In the genomic region with DNA sequence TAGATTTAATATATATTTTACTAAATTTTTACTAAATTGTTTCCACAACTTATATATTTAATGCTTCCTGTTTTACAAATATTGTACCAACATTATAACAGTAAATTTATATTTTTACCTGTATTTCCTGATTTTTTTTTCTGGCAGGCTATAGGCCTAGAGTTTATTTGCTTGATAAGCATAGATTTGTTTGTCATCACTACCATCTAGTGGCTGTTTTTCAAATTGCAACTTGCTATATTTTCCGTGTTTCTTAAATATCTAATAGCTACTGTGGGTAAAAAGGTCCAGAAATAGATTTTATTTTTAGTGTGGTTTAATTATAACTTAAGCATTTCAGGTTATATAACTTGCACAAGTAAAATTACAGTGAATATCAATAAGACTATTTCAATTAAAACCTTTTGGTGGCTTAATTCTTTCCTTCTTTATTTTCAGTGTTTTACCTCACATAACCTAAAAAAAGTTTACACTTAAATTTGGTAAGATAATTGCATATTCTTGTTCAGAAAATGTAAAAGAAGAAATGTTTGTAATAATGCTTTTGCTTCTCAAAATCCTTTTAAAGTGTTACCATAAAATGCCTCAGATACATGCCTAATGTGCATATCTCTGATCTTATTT, we compare ENCODE assay signal across 8 cellular contexts.
A peak's percentile ranks its signal among the peaks of the same experiment; 100 is the strongest.
DNase-seq lines count a peak whose midpoint lies in the region; ATAC-seq, FAIRE-seq and TF ChIP-seq lines count a peak whose summit lies in the region.

No MANE protein-coding gene starts in this region.

- TF ChIP-seq RAD21 in Ishikawa (IDR thresholded peaks at IDR 0.05; ENCODE audit: low read depth): peak; percentile 77

- H3K9me3 ChIP-seq in RWPE2 (ENCODE audit: severe bottlenecking) (no peaks in the 10 kb centered on the region), parathyroid adenoma (ENCODE audit: control insufficient read depth, low read length) (no peaks in the 10 kb centered on the region)

- no peak overlapping the region for H2AFZ ChIP-seq in parathyroid adenoma

- peak; percentile 66 for DNase-seq in DMS 273 (lab: John Stamatoyannopoulos, UW; ENCODE audit: unreplicated experiment)
- DNase-seq in GM19239 (ENCODE audit: insufficient read length, low spot score): peak; percentile 1
- DNase-seq in RWPE2 (ENCODE audit: low spot score): no peak
- peak; percentile 53 for DNase-seq in fibroblast of gingiva (ENCODE audit: low read depth)
- no peak for DNase-seq in HPDE6-E6E7 (ENCODE audit: extremely low spot score)

- TF ChIP-seq CTCF in RWPE2 (IDR thresholded peaks at IDR 0.05; ENCODE audit: poor library complexity, severe bottlenecking) (peak; percentile 78), parathyroid adenoma (IDR thresholded peaks at IDR 0.05) (peak; percentile 73)

- TF ChIP-seq EP300 in Ishikawa (IDR thresholded peaks at IDR 0.05; ENCODE audit: borderline replicate concordance): no peak

- H3K4me1 ChIP-seq in RWPE2 (ENCODE audit: insufficient read depth, poor library complexity, severe bottlenecking) (no peaks in the 10 kb centered on the region), parathyroid adenoma (no peaks in the 10 kb centered on the region)

- H3K27me3 ChIP-seq in RWPE2 (ENCODE audit: insufficient read depth, poor library complexity, severe bottlenecking): no peaks in the 10 kb centered on the region
- no peaks in the 10 kb centered on the region for H3K27me3 ChIP-seq in parathyroid adenoma (ENCODE audit: control insufficient read depth, insufficient read depth, low read length)

- no peak overlapping the region for H3K4me3 ChIP-seq in RWPE2 (ENCODE audit: severe bottlenecking)
- no peak overlapping the region for H3K4me3 ChIP-seq in parathyroid adenoma (ENCODE audit: low read depth, low read length)

- ATAC-seq in RWPE2 (ENCODE audit: low read depth): 0 out of 3 replicates have a peak, but pooled peaks have one; percentile 23
- no peak for ATAC-seq in HG02642 (IDR thresholded peaks at IDR 0.05; ENCODE audit: poor library complexity, unreplicated experiment)

- no peak overlapping the region for H3K4me2 ChIP-seq in parathyroid adenoma (ENCODE audit: low read length)

- no peak overlapping the region for H3K27ac ChIP-seq in RWPE2 (ENCODE audit: poor library complexity, severe bottlenecking)
- no peak overlapping the region for H3K27ac ChIP-seq in parathyroid adenoma

- FAIRE-seq in GM19239 (lab: Jason Lieb, UNC): peak; percentile 91

- H3K79me2 ChIP-seq in parathyroid adenoma: no peaks in the 10 kb centered on the region

- peaks cover 32% of the 10 kb centered on the region for H3K36me3 ChIP-seq in RWPE2 (ENCODE audit: low read depth)
- no peaks in the 10 kb centered on the region for H3K36me3 ChIP-seq in parathyroid adenoma (ENCODE audit: control insufficient read depth, insufficient read depth, low read length)

- no peak overlapping the region for H3K9ac ChIP-seq in parathyroid adenoma

TF ChIP-seq in Ishikawa, 13 proteins besides CTCF, POLR2A, EP300 and RAD21:
- no peak for TF ChIP-seq FOXM1 (IDR thresholded peaks at IDR 0.05; ENCODE audit: borderline replicate concordance, low read depth)
- no peak for TF ChIP-seq CEBPB (IDR thresholded peaks at IDR 0.05)
- TF ChIP-seq NFIC (IDR thresholded peaks at IDR 0.05): no peak
- TF ChIP-seq, protein P1, sequence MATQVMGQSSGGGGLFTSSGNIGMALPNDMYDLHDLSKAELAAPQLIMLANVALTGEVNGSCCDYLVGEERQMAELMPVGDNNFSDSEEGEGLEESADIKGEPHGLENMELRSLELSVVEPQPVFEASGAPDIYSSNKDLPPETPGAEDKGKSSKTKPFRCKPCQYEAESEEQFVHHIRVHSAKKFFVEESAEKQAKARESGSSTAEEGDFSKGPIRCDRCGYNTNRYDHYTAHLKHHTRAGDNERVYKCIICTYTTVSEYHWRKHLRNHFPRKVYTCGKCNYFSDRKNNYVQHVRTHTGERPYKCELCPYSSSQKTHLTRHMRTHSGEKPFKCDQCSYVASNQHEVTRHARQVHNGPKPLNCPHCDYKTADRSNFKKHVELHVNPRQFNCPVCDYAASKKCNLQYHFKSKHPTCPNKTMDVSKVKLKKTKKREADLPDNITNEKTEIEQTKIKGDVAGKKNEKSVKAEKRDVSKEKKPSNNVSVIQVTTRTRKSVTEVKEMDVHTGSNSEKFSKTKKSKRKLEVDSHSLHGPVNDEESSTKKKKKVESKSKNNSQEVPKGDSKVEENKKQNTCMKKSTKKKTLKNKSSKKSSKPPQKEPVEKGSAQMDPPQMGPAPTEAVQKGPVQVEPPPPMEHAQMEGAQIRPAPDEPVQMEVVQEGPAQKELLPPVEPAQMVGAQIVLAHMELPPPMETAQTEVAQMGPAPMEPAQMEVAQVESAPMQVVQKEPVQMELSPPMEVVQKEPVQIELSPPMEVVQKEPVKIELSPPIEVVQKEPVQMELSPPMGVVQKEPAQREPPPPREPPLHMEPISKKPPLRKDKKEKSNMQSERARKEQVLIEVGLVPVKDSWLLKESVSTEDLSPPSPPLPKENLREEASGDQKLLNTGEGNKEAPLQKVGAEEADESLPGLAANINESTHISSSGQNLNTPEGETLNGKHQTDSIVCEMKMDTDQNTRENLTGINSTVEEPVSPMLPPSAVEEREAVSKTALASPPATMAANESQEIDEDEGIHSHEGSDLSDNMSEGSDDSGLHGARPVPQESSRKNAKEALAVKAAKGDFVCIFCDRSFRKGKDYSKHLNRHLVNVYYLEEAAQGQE (IDR thresholded peaks at IDR 0.05; ENCODE audit: low read depth): no peak
- no peak for TF ChIP-seq CREB1 (IDR thresholded peaks at IDR 0.05; ENCODE audit: low read depth)
- no peak for TF ChIP-seq EGR1 (IDR thresholded peaks at IDR 0.05)

Comparison
In these comparisons a context has a peak if more than half of its experiments do, and no peak if none do; other contexts are left out.
1. DNase-seq: peak in DMS 273 (single experiment), GM19239 (single experiment) and fibroblast of gingiva (single experiment); none in RWPE2 (single experiment) and HPDE6-E6E7 (single experiment).